Comparison of ENCODE assay signal across 8 cellular contexts in the genomic region with DNA sequence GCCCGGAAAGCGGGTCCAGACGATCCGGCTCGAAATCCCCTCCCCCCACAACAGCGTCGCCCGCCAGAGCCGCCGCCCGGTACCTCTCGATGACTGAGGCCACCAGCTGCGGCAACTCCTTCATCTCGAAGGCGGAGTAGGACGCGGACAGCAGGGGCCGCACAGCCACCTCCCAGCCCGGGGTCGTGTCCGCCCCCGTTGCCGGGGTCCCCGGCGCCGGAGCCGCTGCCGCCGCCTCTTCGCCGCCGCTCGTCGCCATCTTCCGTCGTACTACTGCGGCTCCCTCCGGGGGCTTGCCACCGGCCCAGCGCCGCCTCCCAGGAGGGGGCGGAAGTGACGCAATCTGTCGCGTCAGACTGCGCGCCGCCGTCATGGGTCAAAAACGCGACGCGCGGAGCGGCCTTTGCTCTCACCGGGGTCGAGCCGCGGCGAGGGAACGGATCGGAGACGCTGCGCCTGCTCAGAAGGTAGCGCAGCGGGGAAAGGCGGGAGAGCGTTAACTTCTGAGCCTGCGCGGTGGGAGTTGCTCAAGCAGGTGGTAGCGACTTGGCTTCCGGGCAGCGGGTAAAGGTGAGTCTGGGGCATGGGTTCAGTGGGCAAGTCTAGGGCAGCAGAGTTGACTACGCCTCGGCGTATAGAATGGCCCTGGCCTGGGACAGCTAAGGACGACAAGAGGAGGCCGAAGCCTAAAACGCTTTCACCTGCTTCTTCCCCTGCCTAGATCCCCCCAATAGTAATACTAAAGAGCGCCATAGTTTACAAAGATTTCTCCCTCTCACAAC. TPM values are rescaled to one million over a fixed set of nuclear protein-coding genes. Genes with fewer than 3 reads are reported as not detected.
A peak's percentile ranks its signal among the peaks of the same experiment; 100 is the strongest.
DNase-seq lines count a peak whose midpoint lies in the region; ATAC-seq, FAIRE-seq and TF ChIP-seq lines count a peak whose summit lies in the region.

A gene (minus strand): TSS at position 277 of the 782 bp plus-strand sequence. CDS start 18 bp downstream, at position 259.

- peak; percentile 90 for DNase-seq in AG10803 (ENCODE audit: low read depth)
- peak; percentile 87 for DNase-seq in NCI-H460 (ENCODE audit: extremely low read depth, low read depth)
- DNase-seq in activated CD4-positive, alpha-beta T cell treated with anti-CD3 and anti-CD28 coated beads for 1 hour, result peak; percentile 98
- DNase-seq in cerebellum (ENCODE audit: low spot score), result peak; percentile 93
- DNase-seq in kidney, result peak; percentile 98
- peak; percentile 98 for DNase-seq in stimulated activated CD4-positive, alpha-beta T cell treated with anti-CD3 and anti-CD28 coated beads, Interleukin-15, amount 100 ng/mL, for 24 hours

- FAIRE-seq in kidney (lab: Jason Lieb, UNC), result no peak

- H3K36me3 ChIP-seq in kidney (ENCODE audit: control insufficient read depth in 1 of 2, insufficient read depth in 2 of 2, low read length in 2 of 2), result peaks cover 0 to 3% of the 10 kb centered on the region in 2 donors

- H3K4me3 ChIP-seq in AG10803 (ENCODE audit: low read length), result peak within 1 kb of the TSS; percentile 72
- H3K4me3 ChIP-seq in kidney (ENCODE audit: low read length in 2 of 2), result peak within 1 kb of the TSS; percentile 71 to 82

- H3K9me3 ChIP-seq in kidney (ENCODE audit: control insufficient read depth in 1 of 2, low read length in 2 of 2), result no peaks in the 10 kb centered on the region

- H3K4me1 ChIP-seq in kidney (ENCODE audit: control insufficient read depth in 1 of 2, insufficient read depth in 1 of 2, low read depth in 1 of 2, low read length in 2 of 2), result peaks cover 14 to 29% of the 10 kb centered on the region in 2 donors

- H3K27ac ChIP-seq in kidney (ENCODE audit: low read depth in 2 of 2, low read length in 2 of 2), result peak within 1 kb of the TSS; percentile 79 to 92

- ATAC-seq in GM19043 (IDR thresholded peaks at IDR 0.05; ENCODE audit: low read depth, unreplicated experiment) (peak; percentile 80), HG03378 (IDR thresholded peaks at IDR 0.05; ENCODE audit: unreplicated experiment) (peak; percentile 62)

- TF ChIP-seq CTCF in AG10803 (conservative IDR thresholded peaks at IDR 0.05; ENCODE audit: low read length), result no peak
- TF ChIP-seq CTCF in kidney (IDR thresholded peaks at IDR 0.05; ENCODE audit: borderline replicate concordance, extremely low read depth, insufficient read depth), result no peak

- intact Hi-C loops in kidney (cut with DNase I), result no loop called here

- peak within 1 kb of the TSS; percentile 91 to 92 for H3K9ac ChIP-seq in kidney (ENCODE audit: low read length in 2 of 2)

RNA-seq across cellular contexts. Expression of the gene that starts here (rescaled TPM):
- 210 and 215 TPM in 2 replicates for total RNA-seq in NCI-H460 (2014; rRNA removed; shearing (Covaris generic))
- polyA plus RNA-seq in NCI-H460 (2014; cell fraction: nucleus; rRNA removed), result 56.0 and 69.0 TPM in 2 replicates
- total RNA-seq in cerebellum, result 117 TPM
- total RNA-seq in kidney, result 167 TPM
- polyA plus RNA-seq in kidney (ENCODE audit: insufficient read depth, low read depth, low replicate concordance), result 319 TPM

Comparison
In these comparisons a context has a peak if more than half of its experiments do, and no peak if none do; other contexts are left out.
1. Peak in every context shown above with its lines: DNase-seq, ATAC-seq, H3K4me3 ChIP-seq and H3K27ac ChIP-seq.